8 cellular contexts compared by ENCODE assay signal in genomic region chr11:40841231-40841630, GRCh38.
"Had no signal": no experiment of that assay in that cellular context is flagged by ENCODE, and none has a peak within 500 bp of the region (broad histone marks: within the 10 kb centered on the region; RNA-seq: fewer than 3 reads in every experiment).

No MANE protein-coding gene starts in this region.

- H3K9me3 Mint-ChIP-seq: H9 had no signal

- H3K27ac ChIP-seq: GM23248 had no signal

- H3K4me3 Mint-ChIP-seq: H9, HFFc6 had no signal

- H3K27ac Mint-ChIP-seq: H9, HFFc6 had no signal

- H3K4me3 ChIP-seq: GM23248, HAP-1 had no signal

- H3K36me3 ChIP-seq: HAP-1 had no signal

- H2AFZ ChIP-seq: GM23248 had no signal

- H3K9me3 ChIP-seq: HAP-1 had no signal

- H3K9ac ChIP-seq: GM23248 had no signal

- DNase-seq: GM23248, GOT3, H7, H9, HCEC 1CT, HFFc6 had no signal

- ATAC-seq: HCT116 had no signal
